In genomic region chr10:16941865-16942264, GRCh38 we compare ENCODE assay signal across 31 cellular contexts.
DNase-seq lines count a peak whose midpoint lies in the region; ATAC-seq and TF ChIP-seq lines count a peak whose summit lies in the region.
"Had no signal": no experiment of that assay in that cellular context is flagged by ENCODE, and none has a peak within 500 bp of the region (broad histone marks: within the 10 kb centered on the region; RNA-seq: fewer than 3 reads in every experiment).

No MANE protein-coding gene starts in this region.

- H3K4me1 ChIP-seq in smooth muscle cell (ENCODE audit: low read depth): peaks cover 4% of the 10 kb centered on the region
- H3K4me1 ChIP-seq: body of pancreas, Caco-2, upper lobe of left lung had no signal

- H3K36me3 ChIP-seq in SK-N-MC (ENCODE audit: insufficient read depth, low read length) (no peaks in the 10 kb centered on the region), smooth muscle cell (ENCODE audit: low read depth) (no peaks in the 10 kb centered on the region)
- H3K36me3 ChIP-seq: suprapubic skin, upper lobe of left lung had no signal

- peak overlapping the region; percentile 34 for H3K4me2 ChIP-seq in smooth muscle cell
- H3K4me2 ChIP-seq: GM23338 had no signal

- no peaks in the 10 kb centered on the region for H4K20me1 ChIP-seq in smooth muscle cell (ENCODE audit: low read depth)

- peaks cover 3% of the 10 kb centered on the region for H3F3A ChIP-seq in smooth muscle cell (ENCODE audit: low read depth)

- H3K27ac ChIP-seq in SK-N-MC (0 out of 2 replicates have a peak overlapping the region, but pooled peaks have one; percentile 42), smooth muscle cell (ENCODE audit: low read depth) (peak overlapping the region; percentile 27)
- H3K27ac ChIP-seq: 22Rv1, body of pancreas, C4-2B, suprapubic skin, upper lobe of left lung had no signal

- H3K9ac ChIP-seq in SK-N-MC (ENCODE audit: insufficient read length): no peak overlapping the region
- H3K9ac ChIP-seq in smooth muscle cell (ENCODE audit: low read depth): no peak overlapping the region
- H3K9ac ChIP-seq: parathyroid adenoma had no signal

- WGBS in smooth muscle cell (ENCODE audit: low lambda C conversion rate): 90% methylated on average over 4 of the region's 4 CpGs

- DNase-seq in NOMO-1 treated with DMSO at 0.1 percent for 48 hours (lab: John Stamatoyannopoulos, UW; ENCODE audit: unreplicated experiment) (peak; percentile 1), NOMO-1 treated with dmso at 0.1 percent for 144 hours (lab: John Stamatoyannopoulos, UW; ENCODE audit: unreplicated experiment) (no peak), SK-N-MC (ENCODE audit: low read depth, low spot score) (no peak), epithelial cell of esophagus (ENCODE audit: low read depth) (peak; percentile 26), smooth muscle cell (lab: John Stamatoyannopoulos, UW; ENCODE audit: unreplicated experiment) (no peak), amygdala (lab: John Stamatoyannopoulos, UW) (no peak), NCI-H2196 (lab: John Stamatoyannopoulos, UW; ENCODE audit: unreplicated experiment) (no peak)
- DNase-seq: activated B cell treated with CpG ODN at 0.5 μM for 24 hours; activated CD4-positive, alpha-beta T cell treated with anti-CD3 and anti-CD28 coated beads, Interleukin-2, amount 50 U/mL, for 4 hours; activated CD8-positive, alpha-beta memory T cell treated with anti-CD3 and anti-CD28 coated beads, Interleukin-2, amount 10 ng/mL, durations not matched to agents 7 days and 5 days; activated T-cell treated with anti-CD3 and anti-CD28 coated beads, Interleukin-2, amount 50 U/mL, for 4 hours; body of pancreas; Caco-2; cerebellar nuclear complex; GF-D8; immature natural killer cell; NCI-H1105; NCI-H187; NCI-H510A; Right ventricle myocardium superior; stimulated activated CD4-positive, alpha-beta T cell treated with anti-CD3 and anti-CD28 coated beads, Interleukin-1b, Interleukin-23, amount 100 ng/mL, for 48 hours; stimulated activated naive CD4-positive, alpha-beta T cell treated with Interleukin-2 at 50 U/mL for 16 hours; T-helper 9 cell; upper lobe of left lung had no signal

- H3K9me3 ChIP-seq in SK-N-MC (ENCODE audit: low read depth, low read length): no peaks in the 10 kb centered on the region
- H3K9me3 ChIP-seq in smooth muscle cell (replicated peaks; ENCODE audit: low read depth): no peaks in the 10 kb centered on the region
- H3K9me3 ChIP-seq: body of pancreas, Caco-2, suprapubic skin, upper lobe of left lung had no signal

- TF ChIP-seq CTCF in epithelial cell of esophagus (IDR thresholded peaks at IDR 0.05; ENCODE audit: insufficient read depth, low read depth, low read length, missing control alignments) (no peak), smooth muscle cell (IDR thresholded peaks at IDR 0.05; ENCODE audit: borderline replicate concordance, insufficient read depth, poor library complexity, severe bottlenecking) (no peak)

- no peaks in the 10 kb centered on the region for H3K27me3 ChIP-seq in smooth muscle cell (ENCODE audit: low read depth)
- H3K27me3 ChIP-seq: body of pancreas, suprapubic skin, upper lobe of left lung had no signal

- H3K4me3 ChIP-seq in SK-N-MC (no peak overlapping the region), epithelial cell of esophagus (ENCODE audit: low read length) (no peak overlapping the region), smooth muscle cell (no peak overlapping the region)
- H3K4me3 ChIP-seq: body of pancreas, GM23338, suprapubic skin, upper lobe of left lung had no signal

- ATAC-seq in GM19455 (IDR thresholded peaks at IDR 0.05; ENCODE audit: unreplicated experiment): no peak
- ATAC-seq: activated CD8-positive, alpha-beta memory T cell treated with anti-CD3 and anti-CD28 coated beads, Interleukin-2, amount 10 ng/mL, durations not matched to agents 7 days and 5 days; activated T-cell treated with anti-CD3 and anti-CD28 coated beads, Interleukin-2, amount 50 U/mL, for 4 hours; body of pancreas; GM23338; left lobe of liver had no signal

- H3K79me2 ChIP-seq in smooth muscle cell (ENCODE audit: low read depth): no peaks in the 10 kb centered on the region
- H3K79me2 ChIP-seq: parathyroid adenoma had no signal

- H2AFZ ChIP-seq in smooth muscle cell (ENCODE audit: low read depth): no peak overlapping the region
- H2AFZ ChIP-seq: GM23338, parathyroid adenoma had no signal

Comparison
In these comparisons a context has a peak if more than half of its experiments do, and no peak if none do; other contexts are left out.
1. DNase-seq: peak in NOMO-1 treated with DMSO at 0.1 percent for 48 hours (single experiment) and epithelial cell of esophagus (single experiment); none in NOMO-1 treated with dmso at 0.1 percent for 144 hours (single experiment), SK-N-MC (single experiment), smooth muscle cell (single experiment), amygdala (0 of 56) and NCI-H2196 (single experiment).